In genomic region chr17:50684612-50685333, GRCh38 we compare ENCODE assay signal across 17 cellular contexts. TPM values are rescaled to one million over a fixed set of nuclear protein-coding genes. Genes with fewer than 3 reads are reported as not detected.
DNase-seq lines count a peak whose midpoint lies in the region; ATAC-seq, FAIRE-seq and TF ChIP-seq lines count a peak whose summit lies in the region.
"Had no signal": no experiment of that assay in that cellular context is flagged by ENCODE, and none has a peak within 500 bp of the region (broad histone marks: within the 10 kb centered on the region; RNA-seq: fewer than 3 reads in every experiment).

No MANE protein-coding gene starts in this region.

- intact Hi-C loops in right lobe of liver (cut with DNase I): loop anchor here in 1 of 2 donors (5.0 kb wide), 1 partner anchor 47 kb away; no protein-coding TSS in a partner anchor

- peak; percentile 95 for DNase-seq in HuH-7 (ENCODE audit: low spot score)
- DNase-seq in SHP77 treated with DMSO at 0.1 percent for 48 hours (lab: John Stamatoyannopoulos, UW): peak; percentile 23
- peak; percentile 88 to 94 (median 92) for DNase-seq in right lobe of liver
- DNase-seq in activated CD8-positive, alpha-beta memory T cell treated with anti-CD3 and anti-CD28 coated beads for 24 hours: no peak
- DNase-seq in HUDEP-2 (lab: John Stamatoyannopoulos, UW; ENCODE audit: unreplicated experiment in 76 of 76): no peak
- no peak for DNase-seq in RCC 7860 (ENCODE audit: low spot score)
- DNase-seq: activated CD4-positive, CD25-positive, alpha-beta regulatory T cell; activated T-cell treated with anti-CD3 and anti-CD28 coated beads, Interleukin-2, amount 50 U/mL, for 4 hours; foreskin keratinocyte; Karpas-422; NCI-H226; occipital lobe had no signal

- H3K4me3 ChIP-seq in right lobe of liver: no peak overlapping the region
- no peak overlapping the region for H3K4me3 ChIP-seq in gastroesophageal sphincter
- H3K4me3 ChIP-seq: dorsolateral prefrontal cortex, SJSA1 had no signal

- TF ChIP-seq CTCF in C4-2B (conservative IDR thresholded peaks at IDR 0.05) (no peak), right lobe of liver (IDR thresholded peaks at IDR 0.05) (no peak), gastroesophageal sphincter (IDR thresholded peaks at IDR 0.05) (no peak)

- H3K27me3 ChIP-seq in right lobe of liver: no peaks in the 10 kb centered on the region
- no peaks in the 10 kb centered on the region for H3K27me3 ChIP-seq in gastroesophageal sphincter
- H3K27me3 ChIP-seq: dorsolateral prefrontal cortex, foreskin keratinocyte, SJSA1 had no signal

- H3K27ac ChIP-seq in C4-2B (peak overlapping the region; percentile 85), right lobe of liver (peak overlapping the region; percentile 61 to 70 (median 61)), gastroesophageal sphincter (no peak overlapping the region)
- H3K27ac ChIP-seq: dorsolateral prefrontal cortex, foreskin keratinocyte, SJSA1 had no signal

- TF ChIP-seq POLR2A in right lobe of liver (IDR thresholded peaks at IDR 0.05) (peak; percentile 75), gastroesophageal sphincter (IDR thresholded peaks at IDR 0.05) (no peak)

- H3K9me3 ChIP-seq in right lobe of liver (no peaks in the 10 kb centered on the region), gastroesophageal sphincter (no peaks in the 10 kb centered on the region)
- H3K9me3 ChIP-seq: SJSA1 had no signal

- H3K36me3 ChIP-seq in right lobe of liver (peaks cover 0 to 7% (median under 1%) of the 10 kb centered on the region in 4 donors), gastroesophageal sphincter (no peaks in the 10 kb centered on the region)
- H3K36me3 ChIP-seq: SJSA1 had no signal

- ATAC-seq in right lobe of liver (peak; percentile 76 to 87 (median 84)), gastroesophageal sphincter (no peak)
- ATAC-seq: activated T-cell treated with anti-CD3 and anti-CD28 coated beads, Interleukin-2, amount 50 U/mL, for 4 hours; foreskin keratinocyte had no signal

- no peak for TF ChIP-seq EP300 in gastroesophageal sphincter (IDR thresholded peaks at IDR 0.05)

- FAIRE-seq in RCC 7860 (lab: Jason Lieb, UNC): no peak
- FAIRE-seq: astrocyte had no signal

- whole genome bisulfite sequencing in right lobe of liver (ENCODE audit: insufficient coverage, low coverage, low lambda C conversion rate, missing lambda C conversion rate): 14% methylated on average over 5 of the region's 15 CpGs
- WGBS in gastroesophageal sphincter (ENCODE audit: low coverage in 1 of 2), 2 donors: 80 to 92% methylated on average over 1 to 2 of the region's 15 CpGs

- H3K4me1 ChIP-seq in right lobe of liver: peaks cover 3 to 67% (median 37%) of the 10 kb centered on the region in 4 donors
- peaks cover 0 to 46% (median 20%) of the 10 kb centered on the region in 3 donors for H3K4me1 ChIP-seq in gastroesophageal sphincter

RNA-seq across cellular contexts. Expression of gene ANKRD40, which starts 22.9 kb away (rescaled TPM):
- total RNA-seq in right lobe of liver (10 to 100 TPM; 13.9 to 17.4 (median 15.1) TPM), gastroesophageal sphincter (100 to 1,000 TPM in 1 of 4 donors, 10 to 100 TPM in 3; 65.8 to 125 (median 89.2) TPM)

RNA-seq across cellular contexts. Expression of gene LUC7L3, which starts 34.6 kb away (rescaled TPM):
- total RNA-seq in right lobe of liver: 10 to 100 TPM; 15.4 to 50.5 (median 31.0) TPM
- total RNA-seq in gastroesophageal sphincter: 100 to 1,000 TPM in 1 of 4 donors, 10 to 100 TPM in 3; 40.1 to 134 (median 54.6) TPM

RNA-seq across cellular contexts. Expression of gene ABCC3, which starts 50.1 kb away (rescaled TPM):
- 100 to 1,000 TPM; 146 to 286 (median 178) TPM for total RNA-seq in right lobe of liver
- 10 to 100 TPM in 1 of 4 donors, 1 to 10 TPM in 3; 2.0 to 18.7 (median 5.1) TPM for total RNA-seq in gastroesophageal sphincter

Comparison
In these comparisons a context has a peak if more than half of its experiments do, and no peak if none do; other contexts are left out.
1. H3K27ac ChIP-seq: peak in C4-2B (single experiment) and right lobe of liver (3 of 3); none in gastroesophageal sphincter (0 of 4).
2. DNase-seq: peak in HuH-7 (single experiment), SHP77 treated with DMSO at 0.1 percent for 48 hours (single experiment) and right lobe of liver (3 of 3); none in activated CD8-positive, alpha-beta memory T cell treated with anti-CD3 and anti-CD28 coated beads for 24 hours (single experiment), HUDEP-2 (0 of 76) and RCC 7860 (single experiment).
3. RNA of gene ABCC3, which starts 50.1 kb away (total RNA-seq): 146 to 286 TPM in right lobe of liver; 2.0 to 18.7 TPM in gastroesophageal sphincter; every median in the first group is over 4 times any median in the second.